ENCODE assay signal across 22 cellular contexts in the genomic region with DNA sequence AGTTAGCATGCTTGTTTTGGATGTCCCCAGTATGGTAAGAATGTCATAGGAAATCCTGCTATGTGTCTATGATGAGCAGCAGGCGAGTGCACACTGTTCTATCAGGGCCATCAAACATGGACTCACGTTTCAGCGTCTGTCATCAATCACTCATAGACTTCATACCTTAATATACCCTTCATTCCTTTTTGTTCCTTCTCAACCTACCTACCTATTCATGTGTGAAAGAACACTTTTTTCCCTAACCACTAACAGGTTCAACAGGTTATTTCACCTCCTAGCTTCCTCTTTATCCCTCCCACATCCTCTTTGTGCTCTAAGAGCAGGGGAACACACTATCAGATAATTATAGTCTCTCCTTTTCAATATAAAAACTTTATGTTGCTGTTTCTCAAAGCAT.
A peak's percentile ranks its signal among the peaks of the same experiment; 100 is the strongest.
DNase-seq lines count a peak whose midpoint lies in the region; ATAC-seq, FAIRE-seq and TF ChIP-seq lines count a peak whose summit lies in the region.
"Had no signal": no experiment of that assay in that cellular context is flagged by ENCODE, and none has a peak within 500 bp of the region (broad histone marks: within the 10 kb centered on the region; RNA-seq: fewer than 3 reads in every experiment).

No MANE protein-coding gene starts in this region.

- H3K36me3 ChIP-seq in pancreas, result no peaks in the 10 kb centered on the region
- H3K36me3 ChIP-seq in Peyer's patch, result no peaks in the 10 kb centered on the region
- H3K36me3 ChIP-seq: BLaER1 had no signal

- no peaks in the 10 kb centered on the region for H3K27me3 ChIP-seq in pancreas
- H3K27me3 ChIP-seq in Peyer's patch, result no peaks in the 10 kb centered on the region
- H3K27me3 ChIP-seq: BLaER1, esophagus squamous epithelium, heart left ventricle, tibial artery had no signal

- H3K4me1 ChIP-seq in pancreas (no peaks in the 10 kb centered on the region), Peyer's patch (no peaks in the 10 kb centered on the region)
- H3K4me1 ChIP-seq: tibial artery had no signal

- no peak for FAIRE-seq in pancreas (lab: Jason Lieb, UNC)
- FAIRE-seq: astrocyte, RCC 7860 had no signal

- TF ChIP-seq CTCF in pancreas (IDR thresholded peaks at IDR 0.05) (no peak), Peyer's patch (IDR thresholded peaks at IDR 0.05) (no peak)

- TF ChIP-seq POLR2A in Peyer's patch (IDR thresholded peaks at IDR 0.05), result no peak

- ATAC-seq in pancreas, result peak in 3 of 4 donors; percentile 32 to 64 (median 41)
- ATAC-seq in GM21515 (IDR thresholded peaks at IDR 0.05; ENCODE audit: unreplicated experiment), result no peak
- no peak for ATAC-seq in HG03520 (IDR thresholded peaks at IDR 0.05; ENCODE audit: unreplicated experiment)
- ATAC-seq: GM23338, T-cell had no signal

- H3K27ac ChIP-seq in pancreas, result no peak overlapping the region
- H3K27ac ChIP-seq in Peyer's patch, result no peak overlapping the region
- H3K27ac ChIP-seq: BLaER1, tibial artery had no signal

- 75 to 77% methylated on average over 3 of the region's 3 CpGs for WGBS in pancreas, 2 donors

- H3K4me3 ChIP-seq in pancreas (no peak overlapping the region), Peyer's patch (no peak overlapping the region)
- H3K4me3 ChIP-seq: BLaER1, esophagus squamous epithelium, GM23338, heart left ventricle, tibial artery had no signal

- intact Hi-C loops in pancreas (cut with DNase I), result no loop called here

- peak; percentile 33 for DNase-seq in NCI-H2107 treated with DMSO at 0.1 percent for 48 hours (lab: John Stamatoyannopoulos, UW; ENCODE audit: unreplicated experiment)
- no peak for DNase-seq in NCI-H2107 (lab: John Stamatoyannopoulos, UW)
- peak; percentile 30 for DNase-seq in NCI-H1105 treated with DMSO at 0.1 percent for 48 hours (lab: John Stamatoyannopoulos, UW)
- DNase-seq in SK-N-DZ (ENCODE audit: low spot score), result peak; percentile 25
- no peak for DNase-seq in pancreas
- no peak for DNase-seq in Peyer's patch
- DNase-seq: 8988T; activated B cell treated with CpG ODN at 0.5 μM for 24 hours; activated effector memory CD4-positive, alpha-beta T cell treated with Interleukin-2 at 50 U/mL for 16 hours; dermis blood vessel endothelial cell; DND-41; esophagus squamous epithelium; heart left ventricle; kidney glomerular epithelial cell; T-cell; tibial artery had no signal

- H3K9me3 ChIP-seq in pancreas, result no peaks in the 10 kb centered on the region
- H3K9me3 ChIP-seq in Peyer's patch, result no peaks in the 10 kb centered on the region
- H3K9me3 ChIP-seq: BLaER1, esophagus squamous epithelium, heart left ventricle, tibial artery had no signal

Comparison
In these comparisons a context has a peak if more than half of its experiments do, and no peak if none do; other contexts are left out.
1. DNase-seq: peak in NCI-H2107 treated with DMSO at 0.1 percent for 48 hours (single experiment), NCI-H1105 treated with DMSO at 0.1 percent for 48 hours (single experiment) and SK-N-DZ (single experiment); none in NCI-H2107 (single experiment), pancreas (0 of 6) and Peyer's patch (0 of 3).
2. ATAC-seq: peak in pancreas (3 of 4); none in GM21515 (single experiment) and HG03520 (single experiment).